Comparison of ENCODE assay signal across 27 cellular contexts in the genomic region with DNA sequence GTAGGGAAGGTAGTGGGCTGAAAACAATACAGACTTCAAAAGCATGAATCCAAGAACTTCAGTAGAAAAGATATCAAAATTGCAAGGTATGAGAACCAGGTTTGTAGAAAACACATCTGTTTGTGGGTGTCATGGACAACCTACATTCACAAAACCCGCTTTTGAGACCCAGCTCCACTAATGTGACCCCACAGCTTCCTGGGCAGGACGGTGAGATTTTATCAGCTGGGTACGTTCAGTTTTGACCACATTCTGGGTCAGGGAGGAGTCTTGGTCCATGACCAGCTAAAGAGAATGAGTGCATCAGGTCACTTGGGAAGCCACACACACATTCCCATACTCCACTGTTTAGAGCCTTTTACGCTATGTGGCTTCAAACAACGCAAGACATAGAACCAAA.
"Had no signal": no experiment of that assay in that cellular context is flagged by ENCODE, and none has a peak within 500 bp of the region (broad histone marks: within the 10 kb centered on the region; RNA-seq: fewer than 3 reads in every experiment).

No MANE protein-coding gene starts in this region.

- H3K4me3 ChIP-seq: ascending aorta, cardiac muscle cell, SJCRH30, SK-N-MC had no signal

- H3K9me3 ChIP-seq: ascending aorta, SJCRH30 had no signal

- H3K27me3 ChIP-seq: ascending aorta, cardiac muscle cell had no signal

- H3K27ac ChIP-seq: ascending aorta, cardiac muscle cell, SJCRH30, SK-N-MC had no signal

- ATAC-seq: activated CD4-positive, alpha-beta T cell treated with anti-CD3 and anti-CD28 coated beads for 36 hours; activated CD4-positive, CD25-positive, alpha-beta regulatory T cell treated with anti-CD3 and anti-CD28 coated beads, Interleukin-2, amount 50 U/mL, for 24 hours; activated CD8-positive, alpha-beta T cell treated with anti-CD3 and anti-CD28 coated beads, Interleukin-2, amount 10 ng/mL, durations not matched to agents 7 days and 5 days; Panc1; WTC11 had no signal

- DNase-seq: activated CD4-positive, alpha-beta T cell treated with anti-CD3 and anti-CD28 coated beads for 36 hours; activated CD4-positive, alpha-beta T cell treated with anti-CD3 and anti-CD28 coated beads, Interleukin-2, amount 10 ng/mL, durations not matched to agents 7 days and 5 days; activated CD4-positive, alpha-beta T cell treated with anti-CD3 and anti-CD28 coated beads, Interleukin-2, amount 50 U/mL, for 48 hours; activated CD8-positive, alpha-beta T cell treated with anti-CD3 and anti-CD28 coated beads, Interleukin-2, amount 10 ng/mL, durations not matched to agents 7 days and 5 days; activated gamma-delta T cell; activated naive CD4-positive, alpha-beta T cell treated with Interleukin-2 at 50 U/mL for 16 hours; activated naive CD8-positive, alpha-beta T cell treated with anti-CD3 and anti-CD28 coated beads, Interleukin-2, amount 10 ng/mL, durations not matched to agents 7 days and 5 days; activated T-cell treated with anti-CD3 and anti-CD28 coated beads, Interleukin-2, amount 50 U/mL, for 24 hours; amygdala; KG1; NCI-H1105; NCI-H1417 treated with DMSO at 0.1 percent for 48 hours; NCI-H187 treated with DMSO at 0.1 percent for 48 hours; NCI-H2081 treated with DMSO at 0.1 percent for 48 hours; NCI-H226; NCI-H446 treated with DMSO at 0.1 percent for 48 hours; NCI-H524; NCI-H69; NCI-H82; SHP77; SJCRH30 had no signal

- H3K4me1 ChIP-seq: ascending aorta, SJCRH30 had no signal

- H3K36me3 ChIP-seq: ascending aorta, cardiac muscle cell, SJCRH30 had no signal
